ENCODE assay signal across 8 cellular contexts in genomic region chr1:117895482-117896114, GRCh38. TPM values are rescaled to one million over a fixed set of nuclear protein-coding genes. Genes with fewer than 3 reads are reported as not detected.
DNase-seq lines count a peak whose midpoint lies in the region; ATAC-seq, FAIRE-seq and TF ChIP-seq lines count a peak whose summit lies in the region.

No MANE protein-coding gene starts in this region.

- POLR2A ChIA-PET in Panc1 (lab: Charles Lee): no interaction called here

- H3K9me3 ChIP-seq in Panc1 (ENCODE audit: control insufficient read depth, insufficient read depth, low read depth, low read length) (no peaks in the 10 kb centered on the region), ovary (no peaks in the 10 kb centered on the region)

- ATAC-seq in Panc1: peak; percentile 68; the same call in 1 of the 2 replicates

- TF ChIP-seq EP300 in ovary (IDR thresholded peaks at IDR 0.05): no peak

- H3K27me3 ChIP-seq in Panc1 (ENCODE audit: control insufficient read depth, insufficient read depth, low read length) (no peaks in the 10 kb centered on the region), ovary (no peaks in the 10 kb centered on the region)

- peak; percentile 74 for TF ChIP-seq CTCF in LNCAP (IDR thresholded peaks at IDR 0.05)
- TF ChIP-seq CTCF in Panc1 (IDR thresholded peaks at IDR 0.05): peak; percentile 77
- peak; percentile 72 for TF ChIP-seq CTCF in fibroblast of the aortic adventitia (IDR thresholded peaks at IDR 0.05; ENCODE audit: insufficient read depth, low read length)
- TF ChIP-seq CTCF in ovary (IDR thresholded peaks at IDR 0.05): peak; percentile 42 to 66 (median 55)

- no peaks in the 10 kb centered on the region for H3K4me1 ChIP-seq in Panc1 (ENCODE audit: control insufficient read depth, insufficient read depth, low read length)
- H3K4me1 ChIP-seq in ovary (ENCODE audit: insufficient read depth): no peaks in the 10 kb centered on the region

- H3K4me3 ChIP-seq in Panc1 (ENCODE audit: low read depth in 2 of 2, low read length in 2 of 2) (no peak overlapping the region), fibroblast of the aortic adventitia (ENCODE audit: low read depth, low read length) (no peak overlapping the region), ovary (no peak overlapping the region)

- 12 to 15% (median 14%) methylated on average over 4 of the region's 4 CpGs for WGBS in ovary, 3 donors

- FAIRE-seq in urothelium cell line (lab: Jason Lieb, UNC): no peak

- in situ Hi-C loops in Panc1 (cut with HindIII; ENCODE audit: low pct_unique_long_range_greater_than_20kb, low sequenced_read_pairs): no loop called here

- H3K27ac ChIP-seq in Panc1 (ENCODE audit: low read length) (no peak overlapping the region), ovary (no peak overlapping the region)

- no peak for TF ChIP-seq POLR2A in ovary (IDR thresholded peaks at IDR 0.05)

- intact Hi-C loops in Panc1 (cut with micrococcal nuclease; ENCODE audit: unreplicated experiment): loop anchor here (10.0 kb wide), 3 partner anchors 81 to 381 kb away; no protein-coding TSS in a partner anchor
- intact Hi-C loops in ovary (cut with DNase I): loop anchor here in 3 of 4 donors (10.0 kb wide), 2 partner anchors 141 to 381 kb away; no protein-coding TSS in a partner anchor

- CTCF ChIA-PET in Panc1 (lab: Charles Lee): interaction anchor here (0.6 to 1.3 kb wide), 3 partner anchors 307 to 506 kb away, joined by 3 read pairs; no protein-coding TSS in a partner anchor

- DNase-seq in GM04503 (ENCODE audit: low read depth) (peak; percentile 37), H4 (ENCODE audit: low spot score) (peak; percentile 83), Panc1 (ENCODE audit: low read depth, low spot score) (peak; percentile 38), fibroblast of the aortic adventitia (ENCODE audit: low read depth) (peak; percentile 94), ovary (peak; percentile 35 to 72 (median 48)), urothelium cell line (ENCODE audit: low spot score) (peak; percentile 56)
- peak; percentile 68 to 74 for DNase-seq in activated T-cell treated with anti-CD3 and anti-CD28 coated beads, Interleukin-2, amount 50 U/mL, for 48 hours

- BruUV-seq in Panc1 (replicated peaks; lab: Mats Ljungman, UMichigan): no TSS peak

- H3K36me3 ChIP-seq in Panc1 (ENCODE audit: control insufficient read depth, insufficient read depth, low read length): peaks cover 8% of the 10 kb centered on the region; the same call in 1 of the 2 replicates
- H3K36me3 ChIP-seq in ovary: no peaks in the 10 kb centered on the region

RNA-seq across cellular contexts. Expression of gene GDAP2, which starts 33.8 kb away (rescaled TPM):
- 18.6 and 19.5 TPM in 2 replicates for total RNA-seq in H4 (2014; rRNA removed; shearing (Covaris generic))
- total RNA-seq in Panc1 (2021; ENCODE audit: unreplicated experiment) (14.5 TPM), fibroblast of the aortic adventitia (ENCODE audit: low replicate concordance) (14.9 and 32.0 TPM in 2 replicates), ovary (10 to 100 TPM; 12.6 to 29.8 (median 21.2) TPM)
- 6.3 TPM for polyA plus RNA-seq in Panc1 (2012; ENCODE audit: insufficient read length)
- polyA plus RNA-seq in ovary: 10 to 100 TPM in 1 of 2 donors, 1 to 10 TPM in 1; 2.4 to 12.2 TPM

RNA-seq across cellular contexts. Expression of gene WDR3, which starts 33.9 kb away (rescaled TPM):
- 35.2 and 38.3 TPM in 2 replicates for total RNA-seq in H4 (2014; rRNA removed; shearing (Covaris generic))
- total RNA-seq in Panc1 (2021; ENCODE audit: unreplicated experiment) (30.7 TPM), fibroblast of the aortic adventitia (ENCODE audit: low replicate concordance) (13.4 and 22.1 TPM in 2 replicates), ovary (10 to 100 TPM in 5 of 7 donors, 1 to 10 TPM in 2; 3.6 to 27.5 (median 20.8) TPM)
- 18.2 TPM for polyA plus RNA-seq in Panc1 (2012; ENCODE audit: insufficient read length)
- polyA plus RNA-seq in ovary: 10 to 100 TPM in 1 of 2 donors, 1 to 10 TPM in 1; 4.8 to 29.1 TPM

Comparison
In these comparisons a context has a peak if more than half of its experiments do, and no peak if none do; other contexts are left out.
1. DNase-seq: peak in every context shown above with its lines; median percentile 94 in fibroblast of the aortic adventitia; 83 in H4; 71 in activated T-cell treated with anti-CD3 and anti-CD28 coated beads, Interleukin-2, amount 50 U/mL, for 48 hours; 56 in urothelium cell line; 48 in ovary; 38 in Panc1; 37 in GM04503.